18 cellular contexts compared by ENCODE assay signal in the genomic region with DNA sequence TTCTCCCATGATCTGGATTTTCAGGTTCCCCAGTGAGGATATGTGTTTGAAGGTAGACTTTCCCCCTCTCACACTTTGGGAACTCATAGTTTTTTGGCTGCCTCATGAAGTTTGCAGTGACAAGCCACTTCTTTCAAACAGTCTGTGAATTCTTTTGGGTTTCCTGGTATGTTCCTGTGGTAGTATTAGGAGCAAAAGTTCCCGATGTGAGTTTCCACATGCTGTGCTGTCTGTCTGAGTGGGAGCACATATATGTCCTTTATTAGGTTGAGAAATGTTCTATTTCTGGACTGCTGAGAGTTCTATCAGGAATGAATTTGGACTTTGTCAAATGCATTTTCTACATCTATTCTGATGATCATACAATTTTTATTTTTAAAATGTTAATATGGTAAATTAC.
A peak's percentile ranks its signal among the peaks of the same experiment; 100 is the strongest.
DNase-seq lines count a peak whose midpoint lies in the region; ATAC-seq and TF ChIP-seq lines count a peak whose summit lies in the region.
"Had no signal": no experiment of that assay in that cellular context is flagged by ENCODE, and none has a peak within 500 bp of the region (broad histone marks: within the 10 kb centered on the region; RNA-seq: fewer than 3 reads in every experiment).

No MANE protein-coding gene starts in this region.

- no peaks in the 10 kb centered on the region for H3K27me3 Mint-ChIP-seq in chondrocyte (ENCODE audit: low read depth)

- H3K36me3 Mint-ChIP-seq in chondrocyte (ENCODE audit: low read depth): peaks cover 24% of the 10 kb centered on the region

- H3K27ac Mint-ChIP-seq in chondrocyte (ENCODE audit: unreplicated experiment): peak overlapping the region; percentile 81

- no peaks in the 10 kb centered on the region for H3K4me1 ChIP-seq in hepatocyte (ENCODE audit: insufficient read depth)
- H3K4me1 ChIP-seq: BLaER1 treated with 17β-estradiol and CSF1 and Interleukin-3, amounts not matched to agents 10 nM and 100 nM; SJCRH30 had no signal

- H3K9me3 ChIP-seq in hepatocyte (ENCODE audit: low read depth): peaks cover 8% of the 10 kb centered on the region
- H3K9me3 ChIP-seq: SJCRH30 had no signal

- no peak overlapping the region for H2AFZ ChIP-seq in hepatocyte

- no peak for ATAC-seq in GM19023 (IDR thresholded peaks at IDR 0.05; ENCODE audit: unreplicated experiment)

- H3K27ac ChIP-seq in hepatocyte: no peak overlapping the region
- H3K27ac ChIP-seq: BLaER1 treated with 17β-estradiol and CSF1 and Interleukin-3, amounts not matched to agents 10 nM and 100 nM; SJCRH30 had no signal

- H3K9me2 ChIP-seq in hepatocyte (replicated peaks; ENCODE audit: insufficient read depth): no peaks in the 10 kb centered on the region

- H3K27me3 ChIP-seq in hepatocyte: no peaks in the 10 kb centered on the region
- H3K27me3 ChIP-seq: BLaER1 treated with 17β-estradiol and CSF1 and Interleukin-3, amounts not matched to agents 10 nM and 100 nM; SJCRH30 had no signal

- DNase-seq in AG09309 (ENCODE audit: low read depth): peak; percentile 8
- DNase-seq in LHCN-M2 (ENCODE audit: low read depth): peak; percentile 21
- DNase-seq in chondrocyte (ENCODE audit: low spot score): no peak
- DNase-seq in non-pigmented ciliary epithelial cell (ENCODE audit: low read depth): peak; percentile 4
- DNase-seq in hepatocyte (ENCODE audit: low spot score): no peak
- DNase-seq in NCI-H446 treated with DMSO at 0.1 percent for 48 hours (lab: John Stamatoyannopoulos, UW): no peak
- no peak for DNase-seq in middle frontal gyrus (ENCODE audit: extremely low spot score, low spot score)
- DNase-seq: 8988T, DMS79 treated with DMSO at 0.1 percent for 48 hours, H9, KG1, NCI-H1417 treated with DMSO at 0.1 percent for 48 hours, NCI-H187 treated with DMSO at 0.1 percent for 48 hours, NCI-H2227 treated with DMSO at 0.1 percent for 48 hours, NCI-H524 had no signal

- H3K4me3 Mint-ChIP-seq in chondrocyte (ENCODE audit: unreplicated experiment): no peak overlapping the region
- H3K4me3 Mint-ChIP-seq: H9 had no signal

- H3K9me3 Mint-ChIP-seq in chondrocyte (ENCODE audit: low read depth): peaks cover 48% of the 10 kb centered on the region

- H3K4me3 ChIP-seq in AG09309 (ENCODE audit: control insufficient read depth, low read depth, low read length): no peak overlapping the region
- H3K4me3 ChIP-seq in hepatocyte: no peak overlapping the region
- H3K4me3 ChIP-seq: BLaER1 treated with 17β-estradiol and CSF1 and Interleukin-3, amounts not matched to agents 10 nM and 100 nM; SJCRH30 had no signal

- no peaks in the 10 kb centered on the region for H3K36me3 ChIP-seq in hepatocyte (replicated peaks; ENCODE audit: insufficient read depth, low read depth)
- H3K36me3 ChIP-seq: BLaER1 treated with 17β-estradiol and CSF1 and Interleukin-3, amounts not matched to agents 10 nM and 100 nM; SJCRH30 had no signal

- 92% methylated on average over 1 of the region's 1 CpG for WGBS in hepatocyte (ENCODE audit: low lambda C conversion rate, missing lambda C conversion rate)

- H4K20me1 ChIP-seq in hepatocyte (ENCODE audit: insufficient read depth, poor library complexity, severe bottlenecking): no peaks in the 10 kb centered on the region
- H4K20me1 ChIP-seq: BLaER1 treated with 17β-estradiol and CSF1 and Interleukin-3, amounts not matched to agents 10 nM and 100 nM had no signal

- no peaks in the 10 kb centered on the region for H3K79me2 ChIP-seq in hepatocyte

- TF ChIP-seq CTCF in AG09309 (IDR thresholded peaks at IDR 0.05; ENCODE audit: control insufficient read depth, insufficient read depth, low read depth, low read length, missing control alignments): no peak
- TF ChIP-seq CTCF in chondrocyte (IDR thresholded peaks at IDR 0.05): no peak
- TF ChIP-seq CTCF in hepatocyte (IDR thresholded peaks at IDR 0.05; ENCODE audit: poor library complexity): no peak

- no peak overlapping the region for H3K4me2 ChIP-seq in hepatocyte
- H3K4me2 ChIP-seq: BLaER1 treated with 17β-estradiol and CSF1 and Interleukin-3, amounts not matched to agents 10 nM and 100 nM had no signal

- peaks cover 24% of the 10 kb centered on the region for H3K4me1 Mint-ChIP-seq in chondrocyte (ENCODE audit: low read depth)

Comparison
In these comparisons a context has a peak if more than half of its experiments do, and no peak if none do; other contexts are left out.
1. DNase-seq: peak in AG09309 (single experiment), LHCN-M2 (single experiment) and non-pigmented ciliary epithelial cell (single experiment); none in chondrocyte (single experiment), hepatocyte (single experiment), NCI-H446 treated with DMSO at 0.1 percent for 48 hours (single experiment) and middle frontal gyrus (single experiment).